Comparison of ENCODE assay signal across 1 cellular context in genomic region chr1:114075546-114076249, GRCh38.
TF ChIP-seq lines count a peak whose summit lies in the region.

No MANE protein-coding gene starts in this region.

TF ChIP-seq in HEK293, 187 proteins besides CTCF, POLR2A, EP300 and RAD21 (continued from another document and continues in another):
- no peak for TF ChIP-seq ZBTB10 (tag by site-specific recombination; IDR thresholded peaks at IDR 0.05)
- 0 out of 2 replicates have a peak, but pooled peaks have one; percentile 9 for TF ChIP-seq ZSCAN30 (tag by site-specific recombination; IDR thresholded peaks at IDR 0.05)
- TF ChIP-seq, protein P1, sequence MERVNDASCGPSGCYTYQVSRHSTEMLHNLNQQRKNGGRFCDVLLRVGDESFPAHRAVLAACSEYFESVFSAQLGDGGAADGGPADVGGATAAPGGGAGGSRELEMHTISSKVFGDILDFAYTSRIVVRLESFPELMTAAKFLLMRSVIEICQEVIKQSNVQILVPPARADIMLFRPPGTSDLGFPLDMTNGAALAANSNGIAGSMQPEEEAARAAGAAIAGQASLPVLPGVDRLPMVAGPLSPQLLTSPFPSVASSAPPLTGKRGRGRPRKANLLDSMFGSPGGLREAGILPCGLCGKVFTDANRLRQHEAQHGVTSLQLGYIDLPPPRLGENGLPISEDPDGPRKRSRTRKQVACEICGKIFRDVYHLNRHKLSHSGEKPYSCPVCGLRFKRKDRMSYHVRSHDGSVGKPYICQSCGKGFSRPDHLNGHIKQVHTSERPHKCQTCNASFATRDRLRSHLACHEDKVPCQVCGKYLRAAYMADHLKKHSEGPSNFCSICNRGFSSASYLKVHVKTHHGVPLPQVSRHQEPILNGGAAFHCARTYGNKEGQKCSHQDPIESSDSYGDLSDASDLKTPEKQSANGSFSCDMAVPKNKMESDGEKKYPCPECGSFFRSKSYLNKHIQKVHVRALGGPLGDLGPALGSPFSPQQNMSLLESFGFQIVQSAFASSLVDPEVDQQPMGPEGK (tag by site-specific recombination; IDR thresholded peaks at IDR 0.05): 0 out of 2 replicates have a peak, but pooled peaks have one; percentile 18
- TF ChIP-seq ZBTB17 (tag by site-specific recombination; IDR thresholded peaks at IDR 0.05): no peak
- TF ChIP-seq ZSCAN18 (tag by site-specific recombination; IDR thresholded peaks at IDR 0.05): no peak
- no peak for TF ChIP-seq SALL2 (tag by site-specific recombination; IDR thresholded peaks at IDR 0.05; ENCODE audit: borderline replicate concordance)
- TF ChIP-seq ZNF768 (tag by site-specific recombination; IDR thresholded peaks at IDR 0.05): no peak
- 0 out of 2 replicates have a peak, but pooled peaks have one; percentile 26 for TF ChIP-seq ZNF18 (tag by site-specific recombination; IDR thresholded peaks at IDR 0.05)
- no peak for TF ChIP-seq ZNF155 (tag by site-specific recombination; IDR thresholded peaks at IDR 0.05)
- TF ChIP-seq TCF7L2 (IDR thresholded peaks at IDR 0.05; ENCODE audit: borderline replicate concordance, low read depth, low read length): no peak
- TF ChIP-seq MEIS1 (CRISPR knock-in tag; IDR thresholded peaks at IDR 0.05; ENCODE audit: borderline replicate concordance): no peak
- no peak for TF ChIP-seq ZNF146 (tag by site-specific recombination; IDR thresholded peaks at IDR 0.05)
- no peak for TF ChIP-seq ZNF544 (tag by site-specific recombination; IDR thresholded peaks at IDR 0.05)
- TF ChIP-seq ZBTB7A (tag by site-specific recombination; IDR thresholded peaks at IDR 0.05; ENCODE audit: low read depth): no peak
- no peak for TF ChIP-seq ZNF426 (tag by site-specific recombination; IDR thresholded peaks at IDR 0.05)
- TF ChIP-seq RBAK (tag by site-specific recombination; IDR thresholded peaks at IDR 0.05): no peak
- TF ChIP-seq ZFP69B (tag by site-specific recombination; IDR thresholded peaks at IDR 0.05): no peak
- no peak for TF ChIP-seq YY1 (tag by site-specific recombination; IDR thresholded peaks at IDR 0.05)
- no peak for TF ChIP-seq ZNF132 (tag by site-specific recombination; IDR thresholded peaks at IDR 0.05; ENCODE audit: borderline replicate concordance)
- TF ChIP-seq SP2 (tag by site-specific recombination; IDR thresholded peaks at IDR 0.05): no peak
- no peak for TF ChIP-seq HOXD13 (CRISPR knock-in tag; IDR thresholded peaks at IDR 0.05; ENCODE audit: borderline replicate concordance)
- no peak for TF ChIP-seq ZNF335 (tag by site-specific recombination; conservative IDR thresholded peaks at IDR 0.05)
- TF ChIP-seq ZNF792 (tag by site-specific recombination; IDR thresholded peaks at IDR 0.05): no peak
- no peak for TF ChIP-seq ZNF473 (tag by site-specific recombination; IDR thresholded peaks at IDR 0.05)
- no peak for TF ChIP-seq ZNF571 (tag by site-specific recombination; IDR thresholded peaks at IDR 0.05)
- TF ChIP-seq ZNF221 (tag by site-specific recombination; IDR thresholded peaks at IDR 0.05; ENCODE audit: borderline replicate concordance): no peak
- TF ChIP-seq, protein P2, sequence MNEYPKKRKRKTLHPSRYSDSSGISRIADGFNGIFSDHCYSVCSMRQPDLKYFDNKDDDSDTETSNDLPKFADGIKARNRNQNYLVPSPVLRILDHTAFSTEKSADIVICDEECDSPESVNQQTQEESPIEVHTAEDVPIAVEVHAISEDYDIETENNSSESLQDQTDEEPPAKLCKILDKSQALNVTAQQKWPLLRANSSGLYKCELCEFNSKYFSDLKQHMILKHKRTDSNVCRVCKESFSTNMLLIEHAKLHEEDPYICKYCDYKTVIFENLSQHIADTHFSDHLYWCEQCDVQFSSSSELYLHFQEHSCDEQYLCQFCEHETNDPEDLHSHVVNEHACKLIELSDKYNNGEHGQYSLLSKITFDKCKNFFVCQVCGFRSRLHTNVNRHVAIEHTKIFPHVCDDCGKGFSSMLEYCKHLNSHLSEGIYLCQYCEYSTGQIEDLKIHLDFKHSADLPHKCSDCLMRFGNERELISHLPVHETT (tag by site-specific recombination; IDR thresholded peaks at IDR 0.05): no peak
- no peak for TF ChIP-seq ZNF548 (tag by site-specific recombination; IDR thresholded peaks at IDR 0.05)
- TF ChIP-seq ZNF174 (tag by site-specific recombination; IDR thresholded peaks at IDR 0.05): no peak
- TF ChIP-seq GLIS1 (tag by site-specific recombination; IDR thresholded peaks at IDR 0.05): peak; percentile 89
- no peak for TF ChIP-seq SCRT1 (tag by site-specific recombination; IDR thresholded peaks at IDR 0.05; ENCODE audit: borderline replicate concordance)
- TF ChIP-seq ZFP3 (tag by site-specific recombination; IDR thresholded peaks at IDR 0.05; ENCODE audit: low read depth): no peak
- no peak for TF ChIP-seq ZNF175 (tag by site-specific recombination; IDR thresholded peaks at IDR 0.05)
- TF ChIP-seq SETDB1 (IDR thresholded peaks at IDR 0.05; ENCODE audit: insufficient read length, low read length): no peak
- TF ChIP-seq, protein P3, sequence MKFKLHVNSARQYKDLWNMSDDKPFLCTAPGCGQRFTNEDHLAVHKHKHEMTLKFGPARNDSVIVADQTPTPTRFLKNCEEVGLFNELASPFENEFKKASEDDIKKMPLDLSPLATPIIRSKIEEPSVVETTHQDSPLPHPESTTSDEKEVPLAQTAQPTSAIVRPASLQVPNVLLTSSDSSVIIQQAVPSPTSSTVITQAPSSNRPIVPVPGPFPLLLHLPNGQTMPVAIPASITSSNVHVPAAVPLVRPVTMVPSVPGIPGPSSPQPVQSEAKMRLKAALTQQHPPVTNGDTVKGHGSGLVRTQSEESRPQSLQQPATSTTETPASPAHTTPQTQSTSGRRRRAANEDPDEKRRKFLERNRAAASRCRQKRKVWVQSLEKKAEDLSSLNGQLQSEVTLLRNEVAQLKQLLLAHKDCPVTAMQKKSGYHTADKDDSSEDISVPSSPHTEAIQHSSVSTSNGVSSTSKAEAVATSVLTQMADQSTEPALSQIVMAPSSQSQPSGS (tag by site-specific recombination; IDR thresholded peaks at IDR 0.05; ENCODE audit: low read depth): no peak
- no peak for TF ChIP-seq REPIN1 (tag by site-specific recombination; IDR thresholded peaks at IDR 0.05; ENCODE audit: low read depth)
- TF ChIP-seq ZNF26 (tag by site-specific recombination; IDR thresholded peaks at IDR 0.05): no peak
- TF ChIP-seq ZNF658 (tag by site-specific recombination; IDR thresholded peaks at IDR 0.05): no peak
- peak; percentile 47 for TF ChIP-seq ZXDB (tag by site-specific recombination; IDR thresholded peaks at IDR 0.05)
- TF ChIP-seq ZNF449 (tag by site-specific recombination; IDR thresholded peaks at IDR 0.05): no peak
- peak; percentile 61 for TF ChIP-seq IKZF3 (tag by site-specific recombination; IDR thresholded peaks at IDR 0.05)
- no peak for TF ChIP-seq ZNF530 (tag by site-specific recombination; IDR thresholded peaks at IDR 0.05; ENCODE audit: low read depth)
- TF ChIP-seq HOXA7 (CRISPR knock-in tag; IDR thresholded peaks at IDR 0.05; ENCODE audit: borderline replicate concordance): no peak
- TF ChIP-seq PRDM6 (tag by site-specific recombination; IDR thresholded peaks at IDR 0.05): peak; percentile 74
- TF ChIP-seq ZNF654 (tag by site-specific recombination; IDR thresholded peaks at IDR 0.05; ENCODE audit: low read depth): no peak
- no peak for TF ChIP-seq ZNF623 (tag by site-specific recombination; IDR thresholded peaks at IDR 0.05)
- TF ChIP-seq TRIM28 (IDR thresholded peaks at IDR 0.05; ENCODE audit: borderline replicate concordance, low read length): no peak; the same call in 1 of the 2 replicates
- TF ChIP-seq, protein P4, sequence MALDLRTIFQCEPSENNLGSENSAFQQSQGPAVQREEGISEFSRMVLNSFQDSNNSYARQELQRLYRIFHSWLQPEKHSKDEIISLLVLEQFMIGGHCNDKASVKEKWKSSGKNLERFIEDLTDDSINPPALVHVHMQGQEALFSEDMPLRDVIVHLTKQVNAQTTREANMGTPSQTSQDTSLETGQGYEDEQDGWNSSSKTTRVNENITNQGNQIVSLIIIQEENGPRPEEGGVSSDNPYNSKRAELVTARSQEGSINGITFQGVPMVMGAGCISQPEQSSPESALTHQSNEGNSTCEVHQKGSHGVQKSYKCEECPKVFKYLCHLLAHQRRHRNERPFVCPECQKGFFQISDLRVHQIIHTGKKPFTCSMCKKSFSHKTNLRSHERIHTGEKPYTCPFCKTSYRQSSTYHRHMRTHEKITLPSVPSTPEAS (tag by site-specific recombination; IDR thresholded peaks at IDR 0.05): no peak
- no peak for TF ChIP-seq ZNF239 (tag by site-specific recombination; IDR thresholded peaks at IDR 0.05)
